ENCODE assay signal across 10 cellular contexts in the genomic region with DNA sequence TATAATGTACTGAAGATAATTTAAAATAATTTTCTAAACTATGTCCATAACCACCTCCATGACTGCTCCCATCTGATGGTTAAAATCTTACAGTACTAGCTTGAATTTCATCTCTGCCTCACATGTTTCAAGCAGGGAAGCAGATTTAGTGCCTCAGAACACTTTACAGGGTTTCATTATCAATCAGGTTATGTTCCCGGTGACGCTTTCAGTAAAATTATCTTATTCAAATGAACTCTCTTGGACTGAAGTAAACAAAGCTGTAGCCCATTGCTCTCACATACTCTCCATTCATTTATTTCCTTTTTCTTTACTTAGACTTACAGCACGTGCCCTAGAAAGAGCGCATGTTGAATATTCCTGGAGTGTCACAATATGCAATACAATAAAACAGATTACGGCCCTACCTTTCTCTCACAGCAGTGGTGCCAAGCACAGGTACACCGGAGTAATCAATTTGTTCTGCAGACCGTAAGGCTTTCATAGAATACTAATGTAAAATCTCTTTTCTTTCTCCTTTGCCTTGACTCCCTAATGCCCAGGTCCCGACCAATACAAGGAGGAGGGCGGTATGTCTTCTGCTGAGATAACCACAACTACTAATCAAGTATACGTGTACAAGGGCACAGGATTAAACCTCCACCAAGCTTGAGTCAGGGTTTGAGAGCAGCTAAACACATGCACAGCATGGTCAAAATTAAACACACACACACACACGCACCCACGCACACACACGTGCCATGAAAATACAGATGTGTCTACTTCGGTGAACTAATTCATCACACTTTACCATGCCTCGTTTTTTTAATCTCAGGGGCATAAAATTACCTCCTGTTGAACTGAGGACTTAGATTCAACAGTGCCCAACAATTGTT.
DNase-seq lines count a peak whose midpoint lies in the region; ATAC-seq, FAIRE-seq and TF ChIP-seq lines count a peak whose summit lies in the region.
"Had no signal": no experiment of that assay in that cellular context is flagged by ENCODE, and none has a peak within 500 bp of the region (broad histone marks: within the 10 kb centered on the region; RNA-seq: fewer than 3 reads in every experiment).

No MANE protein-coding gene starts in this region.

- H3K4me2 ChIP-seq in HepG2 (ENCODE audit: low read depth, low read length) = no peak overlapping the region

- TF ChIP-seq POLR2A in HepG2 (IDR thresholded peaks at IDR 0.05; ENCODE audit: insufficient read depth in 1 of 2, low read depth in 2 of 2, low read length in 2 of 2) = no peak

- no peak overlapping the region for H3K4me3 ChIP-seq in HepG2 (replicated peaks in 1 of 3; ENCODE audit: insufficient read depth in 1 of 3, low read depth in 2 of 3, low read length in 3 of 3)

- no peak for FAIRE-seq in HepG2 (lab: Jason Lieb, UNC)

- BruUV-seq in HepG2 (replicated peaks; lab: Mats Ljungman, UMichigan) = no TSS peak

- H2AFZ ChIP-seq in HepG2 (ENCODE audit: low read length) = no peak overlapping the region

- H3K27me3 ChIP-seq in HepG2 (ENCODE audit: control insufficient read depth in 1 of 2, insufficient read depth in 2 of 2, low read length in 2 of 2) = no peaks in the 10 kb centered on the region
- H3K27me3 ChIP-seq: dorsolateral prefrontal cortex had no signal

- H3K9ac ChIP-seq in HepG2 (ENCODE audit: insufficient read depth, low read depth, low read length) = no peak overlapping the region

- H3K4me1 ChIP-seq in HepG2 (ENCODE audit: insufficient read depth, low read length) = peaks cover 97% of the 10 kb centered on the region

- H3K27ac ChIP-seq in HepG2 (ENCODE audit: extremely low read length, insufficient read depth, low read length) = no peak overlapping the region

- no peak for TF ChIP-seq RAD21 in HepG2 (CRISPR knock-in tag; IDR thresholded peaks at IDR 0.05)

- peaks cover 5 to 30% of the 10 kb centered on the region in 2 experiments for H3K36me3 ChIP-seq in HepG2 (replicated peaks in 1 of 2; ENCODE audit: control insufficient read depth in 1 of 2, insufficient read depth in 2 of 2, low read length in 2 of 2)

- in situ Hi-C loops in HepG2 (cut with HindIII; ENCODE audit: extremely low pct_ligation_motif_present, low pct_unique_long_range_greater_than_20kb) = no loop called here

- H3K9me3 ChIP-seq in HepG2 (ENCODE audit: low read length) = no peaks in the 10 kb centered on the region

- H3K79me2 ChIP-seq in HepG2 (ENCODE audit: insufficient read depth, low read length) = peaks cover 99% of the 10 kb centered on the region

- intact Hi-C loops in HepG2 (cut with micrococcal nuclease; ENCODE audit: unreplicated experiment) (loop anchor here (5.0 kb wide), 1 partner anchor 140 kb away; no protein-coding TSS in a partner anchor), sciatic nerve (cut with DNase I) (no loop called here)

- TF ChIP-seq CTCF in HepG2 (CRISPR knock-in tag; IDR thresholded peaks at IDR 0.05) = no peak

- 98% methylated on average over 15 of the region's 15 CpGs for WGBS in HepG2 (ENCODE audit: low lambda C conversion rate)

- peaks cover 71% of the 10 kb centered on the region for H4K20me1 ChIP-seq in HepG2 (ENCODE audit: insufficient read depth, low read length)

- TF ChIP-seq EP300 in HepG2 (IDR thresholded peaks at IDR 0.05; ENCODE audit: low read depth in 2 of 2, low read length in 2 of 2) (no peak), HepG2 (CRISPR knock-in tag; IDR thresholded peaks at IDR 0.05; ENCODE audit: borderline replicate concordance) (no peak)

- no peak for DNase-seq in HepG2 (ENCODE audit: low spot score)
- no peak for DNase-seq in sciatic nerve (ENCODE audit: low spot score)
- DNase-seq in UCSD-AML1 (lab: John Stamatoyannopoulos, UW; ENCODE audit: unreplicated experiment) = no peak
- no peak for DNase-seq in medulla oblongata (ENCODE audit: extremely low spot score)
- DNase-seq in NK-92 (lab: John Stamatoyannopoulos, UW; ENCODE audit: unreplicated experiment) = no peak
- DNase-seq: activated CD8-positive, alpha-beta memory T cell treated with anti-CD3 and anti-CD28 coated beads, Interleukin-2, amount 50 U/mL, for 4 hours; dorsolateral prefrontal cortex had no signal

- CTCF ChIA-PET in HepG2 (lab: Yijun Ruan, JAX; ENCODE audit: low intra/inter-chr PET ratio, low total read pairs) = no interaction called here

- ATAC-seq in GM18502 (IDR thresholded peaks at IDR 0.05; ENCODE audit: poor library complexity, unreplicated experiment) (peak; percentile 93), GM21825 (IDR thresholded peaks at IDR 0.05; ENCODE audit: unreplicated experiment) (peak; percentile 94), HG03565 (IDR thresholded peaks at IDR 0.05; ENCODE audit: unreplicated experiment) (peak; percentile 85), HepG2 (no peak), sciatic nerve (no peak)

- POLR2A ChIA-PET in HepG2 (lab: Yijun Ruan, JAX) = no interaction called here

TF ChIP-seq in HepG2, 621 proteins besides CTCF, POLR2A, EP300 and RAD21:
- TF ChIP-seq ZBTB21 (CRISPR knock-in tag; IDR thresholded peaks at IDR 0.05) (no peak), ZMYM2 (CRISPR knock-in tag; IDR thresholded peaks at IDR 0.05) (no peak), ZMYM3 (CRISPR knock-in tag; IDR thresholded peaks at IDR 0.05) (no peak), POLR2AphosphoS2 (IDR thresholded peaks at IDR 0.05; ENCODE audit: low read depth, low read length) (peak; percentile 34; the same call in 1 of the 2 replicates), POLR2G (IDR thresholded peaks at IDR 0.05; ENCODE audit: low read depth, low read length) (0 out of 2 replicates have a peak, but pooled peaks have one; percentile 34), KMT2A (CRISPR knock-in tag; IDR thresholded peaks at IDR 0.05) (no peak)
- TF ChIP-seq, protein P1, sequence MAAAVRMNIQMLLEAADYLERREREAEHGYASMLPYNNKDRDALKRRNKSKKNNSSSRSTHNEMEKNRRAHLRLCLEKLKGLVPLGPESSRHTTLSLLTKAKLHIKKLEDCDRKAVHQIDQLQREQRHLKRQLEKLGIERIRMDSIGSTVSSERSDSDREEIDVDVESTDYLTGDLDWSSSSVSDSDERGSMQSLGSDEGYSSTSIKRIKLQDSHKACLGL (CRISPR knock-in tag; IDR thresholded peaks at IDR 0.05) = no peak

Comparison
In these comparisons a context has a peak if more than half of its experiments do, and no peak if none do; other contexts are left out.
1. ATAC-seq: peak in GM18502 (single experiment), GM21825 (single experiment) and HG03565 (single experiment); none in HepG2 (single experiment) and sciatic nerve (single experiment).